22 cellular contexts compared by ENCODE assay signal in genomic region chr4:151774324-151774723, GRCh38. TPM values are rescaled to one million over a fixed set of nuclear protein-coding genes. Genes with fewer than 3 reads are reported as not detected.
DNase-seq lines count a peak whose midpoint lies in the region; ATAC-seq, FAIRE-seq and TF ChIP-seq lines count a peak whose summit lies in the region.
"Had no signal": no experiment of that assay in that cellular context is flagged by ENCODE, and none has a peak within 500 bp of the region (broad histone marks: within the 10 kb centered on the region; RNA-seq: fewer than 3 reads in every experiment).

No MANE protein-coding gene starts in this region.

- H3K27me3 Mint-ChIP-seq in WTC11 (ENCODE audit: low read depth) = no peaks in the 10 kb centered on the region
- H3K27me3 Mint-ChIP-seq in mesothelial cell of epicardium (ENCODE audit: low read depth) = peaks cover 7% of the 10 kb centered on the region

- intact Hi-C loops in HepG2 (cut with micrococcal nuclease; ENCODE audit: unreplicated experiment) = no loop called here
- intact Hi-C loops in right lobe of liver (cut with DNase I) = no loop called here
- intact Hi-C loops in K562 (cut with micrococcal nuclease) = no loop called here

- TF ChIP-seq RAD21 in HepG2 (CRISPR knock-in tag; IDR thresholded peaks at IDR 0.05) = no peak
- no peak for TF ChIP-seq RAD21 in K562 (CRISPR knock-in tag; conservative IDR thresholded peaks at IDR 0.05 in 1 of 2, IDR thresholded peaks at IDR 0.05 in 1 of 2)

- H3K36me3 ChIP-seq in HepG2 (replicated peaks in 1 of 2; ENCODE audit: control insufficient read depth in 1 of 2, insufficient read depth in 2 of 2, low read length in 2 of 2) (no peaks in the 10 kb centered on the region), right lobe of liver (no peaks in the 10 kb centered on the region), K562 (ENCODE audit: control insufficient read depth, insufficient read depth, low read length) (no peaks in the 10 kb centered on the region), smooth muscle cell (ENCODE audit: low read depth) (peaks cover 2% of the 10 kb centered on the region)
- H3K36me3 ChIP-seq: BLaER1 treated with 17β-estradiol and CSF1 and Interleukin-3, amounts not matched to agents 10 nM and 100 nM had no signal

- H3K9me3 ChIP-seq in HepG2 (ENCODE audit: low read length) (no peaks in the 10 kb centered on the region), right lobe of liver (no peaks in the 10 kb centered on the region), K562 (replicated peaks; ENCODE audit: control insufficient read depth, insufficient read depth, low read depth, low read length) (no peaks in the 10 kb centered on the region), smooth muscle cell (replicated peaks; ENCODE audit: low read depth) (no peaks in the 10 kb centered on the region)

- TF ChIP-seq EP300 in HepG2 (IDR thresholded peaks at IDR 0.05; ENCODE audit: low read depth in 2 of 2, low read length in 2 of 2) = no peak
- TF ChIP-seq EP300 in HepG2 (CRISPR knock-in tag; IDR thresholded peaks at IDR 0.05; ENCODE audit: borderline replicate concordance) = no peak
- no peak for TF ChIP-seq EP300 in K562 (IDR thresholded peaks at IDR 0.05; ENCODE audit: low read length)

- H3K9me3 Mint-ChIP-seq in WTC11 = peaks cover 48% of the 10 kb centered on the region
- peaks cover 41% of the 10 kb centered on the region for H3K9me3 Mint-ChIP-seq in mesothelial cell of epicardium

- H3K79me2 ChIP-seq in HepG2 (ENCODE audit: insufficient read depth, low read length) (no peaks in the 10 kb centered on the region), K562 (ENCODE audit: control insufficient read depth, insufficient read depth, low read length) (no peaks in the 10 kb centered on the region), smooth muscle cell (ENCODE audit: low read depth) (no peaks in the 10 kb centered on the region)

- no peak overlapping the region for H3K27ac ChIP-seq in HepG2 (ENCODE audit: extremely low read length, insufficient read depth, low read length)
- no peak overlapping the region for H3K27ac ChIP-seq in right lobe of liver
- no peak overlapping the region for H3K27ac ChIP-seq in K562 (ENCODE audit: extremely low read depth, low read depth, low read length)
- H3K27ac ChIP-seq in smooth muscle cell (ENCODE audit: low read depth) = no peak overlapping the region
- H3K27ac ChIP-seq: 22Rv1; A549; BLaER1 treated with 17β-estradiol and CSF1 and Interleukin-3, amounts not matched to agents 10 nM and 100 nM; C4-2B had no signal

- no peaks in the 10 kb centered on the region for H3K4me1 ChIP-seq in HepG2 (ENCODE audit: insufficient read depth, low read length)
- no peaks in the 10 kb centered on the region for H3K4me1 ChIP-seq in right lobe of liver
- H3K4me1 ChIP-seq in K562 (replicated peaks in 1 of 2; ENCODE audit: control insufficient read depth in 2 of 2, insufficient read depth in 2 of 2, low read length in 2 of 2) = no peaks in the 10 kb centered on the region
- H3K4me1 ChIP-seq in smooth muscle cell (ENCODE audit: low read depth) = no peaks in the 10 kb centered on the region
- H3K4me1 ChIP-seq: A549; BLaER1 treated with 17β-estradiol and CSF1 and Interleukin-3, amounts not matched to agents 10 nM and 100 nM; Caco-2 had no signal

- H3K4me1 Mint-ChIP-seq in WTC11 = no peaks in the 10 kb centered on the region
- peaks cover 2% of the 10 kb centered on the region for H3K4me1 Mint-ChIP-seq in mesothelial cell of epicardium
- H3K4me1 Mint-ChIP-seq: B cell had no signal

- no peak for TF ChIP-seq POLR2A in HepG2 (IDR thresholded peaks at IDR 0.05; ENCODE audit: insufficient read depth in 1 of 2, low read depth in 2 of 2, low read length in 2 of 2)
- TF ChIP-seq POLR2A in right lobe of liver (IDR thresholded peaks at IDR 0.05) = no peak
- no peak for TF ChIP-seq POLR2A in K562 (conservative IDR thresholded peaks at IDR 0.05)

- CTCF ChIA-PET in HepG2 (lab: Yijun Ruan, JAX; ENCODE audit: low intra/inter-chr PET ratio, low total read pairs) = no interaction called here
- CTCF ChIA-PET in WTC11 (lab: Charles Lee) = no interaction called here
- CTCF ChIA-PET in K562 (lab: Yijun Ruan, JAX; ENCODE audit: low intra/inter-chr PET ratio) = no interaction called here

- BruUV-seq in HepG2 (replicated peaks; lab: Mats Ljungman, UMichigan) = no TSS peak
- no TSS peak for BruUV-seq in K562 (replicated peaks; lab: Mats Ljungman, UMichigan)

- no peak for TF ChIP-seq CTCF in HepG2 (CRISPR knock-in tag; IDR thresholded peaks at IDR 0.05)
- TF ChIP-seq CTCF in right lobe of liver (IDR thresholded peaks at IDR 0.05) = no peak
- TF ChIP-seq CTCF in WTC11 (IDR thresholded peaks at IDR 0.05) = no peak
- TF ChIP-seq CTCF in K562 (IDR thresholded peaks at IDR 0.05 in 2 of 3, conservative IDR thresholded peaks at IDR 0.05 in 1 of 3; ENCODE audit: insufficient read depth in 2 of 3, low read depth in 1 of 3, low read length in 3 of 3) = no peak
- TF ChIP-seq CTCF in smooth muscle cell (IDR thresholded peaks at IDR 0.05; ENCODE audit: borderline replicate concordance, insufficient read depth, poor library complexity, severe bottlenecking) = no peak
- TF ChIP-seq CTCF in mesothelial cell of epicardium (IDR thresholded peaks at IDR 0.05; ENCODE audit: unreplicated experiment) = no peak

- H3K4me2 ChIP-seq in HepG2 (ENCODE audit: low read depth, low read length) = no peak overlapping the region
- no peak overlapping the region for H3K4me2 ChIP-seq in K562 (ENCODE audit: insufficient read depth, low read length)
- H3K4me2 ChIP-seq in smooth muscle cell = no peak overlapping the region
- H3K4me2 ChIP-seq: A549; BLaER1 treated with 17β-estradiol and CSF1 and Interleukin-3, amounts not matched to agents 10 nM and 100 nM had no signal

- H4K20me1 ChIP-seq in HepG2 (ENCODE audit: insufficient read depth, low read length) (no peaks in the 10 kb centered on the region), K562 (replicated peaks; ENCODE audit: control insufficient read depth, insufficient read depth, low read length) (no peaks in the 10 kb centered on the region), smooth muscle cell (ENCODE audit: low read depth) (no peaks in the 10 kb centered on the region)
- H4K20me1 ChIP-seq: BLaER1 treated with 17β-estradiol and CSF1 and Interleukin-3, amounts not matched to agents 10 nM and 100 nM had no signal

- POLR2A ChIA-PET in HepG2 (lab: Yijun Ruan, JAX) (no interaction called here), WTC11 (lab: Charles Lee) (interaction anchor here (0.5 kb wide), 1 partner anchor 566 kb away, joined by 3 read pairs; no protein-coding TSS in a partner anchor), K562 (lab: Yijun Ruan, JAX) (no interaction called here)

- no peak for DNase-seq in HepG2 (ENCODE audit: low spot score)
- no peak for DNase-seq in right lobe of liver
- no peak for DNase-seq in WTC11 (ENCODE audit: low spot score)
- DNase-seq in K562 (ENCODE audit: extremely low read depth in 1 of 4, low spot score in 3 of 4) = no peak
- no peak for DNase-seq in smooth muscle cell (lab: John Stamatoyannopoulos, UW; ENCODE audit: unreplicated experiment)
- no peak for DNase-seq in mesothelial cell of epicardium (ENCODE audit: low spot score in 2 of 2, unreplicated experiment in 2 of 2)
- DNase-seq: AML-193; Caco-2; Calu3; CD4-positive, alpha-beta T cell; CD8-positive, alpha-beta T cell; DMS79 treated with DMSO at 0.1 percent for 48 hours; GF-D8 had no signal

- in situ Hi-C loops in HepG2 (cut with HindIII; ENCODE audit: extremely low pct_ligation_motif_present, low pct_unique_long_range_greater_than_20kb) (no loop called here), K562 (cut with MboI) (no loop called here)

- no peaks in the 10 kb centered on the region for H3K9me1 ChIP-seq in K562 (ENCODE audit: control insufficient read depth, insufficient read depth, low read length)

- FAIRE-seq in HepG2 (lab: Jason Lieb, UNC) = no peak
- FAIRE-seq in K562 (lab: Jason Lieb, UNC) = no peak
- FAIRE-seq: A549, D721Med, G401.6, GM12892, GM18507 had no signal

- no peaks in the 10 kb centered on the region for H3F3A ChIP-seq in smooth muscle cell (ENCODE audit: low read depth)

- H3K4me3 ChIP-seq in HepG2 (replicated peaks in 1 of 3; ENCODE audit: insufficient read depth in 1 of 3, low read depth in 2 of 3, low read length in 3 of 3) (no peak overlapping the region), right lobe of liver (no peak overlapping the region), K562 (no peak overlapping the region), smooth muscle cell (no peak overlapping the region)
- H3K4me3 ChIP-seq: A549; BLaER1 treated with 17β-estradiol and CSF1 and Interleukin-3, amounts not matched to agents 10 nM and 100 nM had no signal

- H2AFZ ChIP-seq in HepG2 (ENCODE audit: low read length) (no peak overlapping the region), K562 (ENCODE audit: low read depth, low read length) (no peak overlapping the region), smooth muscle cell (ENCODE audit: low read depth) (no peak overlapping the region)

- no peak for ATAC-seq in HepG2
- no peak for ATAC-seq in right lobe of liver
- ATAC-seq in WTC11 = no peak
- ATAC-seq in K562 = no peak
- ATAC-seq: A549; CD8-positive, alpha-beta T cell had no signal

- H3K9ac ChIP-seq in HepG2 (ENCODE audit: insufficient read depth, low read depth, low read length) (no peak overlapping the region), K562 (ENCODE audit: insufficient read depth in 1 of 2, low read depth in 2 of 2, low read length in 2 of 2) (no peak overlapping the region), smooth muscle cell (ENCODE audit: low read depth) (no peak overlapping the region)
- H3K9ac ChIP-seq: BLaER1 treated with 17β-estradiol and CSF1 and Interleukin-3, amounts not matched to agents 10 nM and 100 nM had no signal

- H3K4me3 Mint-ChIP-seq in WTC11 (no peak overlapping the region), mesothelial cell of epicardium (no peak overlapping the region)
- H3K4me3 Mint-ChIP-seq: B cell; CD4-positive, alpha-beta T cell; CD8-positive, alpha-beta T cell had no signal

- H3K36me3 Mint-ChIP-seq in WTC11 (peaks cover 34% of the 10 kb centered on the region), mesothelial cell of epicardium (no peaks in the 10 kb centered on the region)
- H3K36me3 Mint-ChIP-seq: CD8-positive, alpha-beta T cell had no signal

- H3K27me3 ChIP-seq in HepG2 (ENCODE audit: control insufficient read depth in 1 of 2, insufficient read depth in 2 of 2, low read length in 2 of 2) (0 out of 5 replicates have a peak, but pooled peaks cover 0 to 3% of the 10 kb centered on the region in 2 experiments), right lobe of liver (no peaks in the 10 kb centered on the region), K562 (ENCODE audit: control insufficient read depth in 2 of 2, insufficient read depth in 2 of 2, low read length in 2 of 2) (no peaks in the 10 kb centered on the region), smooth muscle cell (ENCODE audit: low read depth) (no peaks in the 10 kb centered on the region)
- H3K27me3 ChIP-seq: BLaER1 treated with 17β-estradiol and CSF1 and Interleukin-3, amounts not matched to agents 10 nM and 100 nM had no signal

- H3K27ac Mint-ChIP-seq in WTC11 (no peak overlapping the region), mesothelial cell of epicardium (no peak overlapping the region)
- H3K27ac Mint-ChIP-seq: B cell; CD4-positive, alpha-beta T cell; CD8-positive, alpha-beta T cell had no signal

RNA-seq across cellular contexts. Expression of gene GATB, which starts 13.5 kb away (rescaled TPM):
- total RNA-seq in HepG2 (2016; rRNA removed; fragmentation: Illumina TruSeq; extraction: Trizol) = 32.3 and 49.2 TPM in 2 replicates
- total RNA-seq in HepG2 (2016; cell fraction: cytosol; rRNA removed; fragmentation: Illumina TruSeq; extraction: Trizol; ENCODE audit: low read depth) = 6.0 and 7.5 TPM in 2 replicates
- total RNA-seq in HepG2 (2016; cell fraction: insoluble cytoplasmic fraction; rRNA removed; fragmentation: Illumina TruSeq; extraction: Trizol) = 37.0 and 46.4 TPM in 2 replicates
- total RNA-seq in HepG2 (2016; cell fraction: membrane; rRNA removed; fragmentation: Illumina TruSeq; extraction: Trizol) = 9.4 and 14.2 TPM in 2 replicates
- 23.5 and 24.5 TPM in 2 replicates for total RNA-seq in HepG2 (2016; cell fraction: nucleus; rRNA removed; fragmentation: Illumina TruSeq; extraction: Trizol)
- 27.0 and 32.4 TPM in 2 replicates for polyA plus RNA-seq in HepG2 (2011; rRNA removed)
- 26.8 and 28.4 TPM in 2 replicates for polyA plus RNA-seq in HepG2 (2011; cell fraction: cytosol; rRNA removed)
- 12.6 and 14.1 TPM in 2 replicates for polyA plus RNA-seq in HepG2 (2011; cell fraction: nucleus; rRNA removed)
- polyA plus RNA-seq in HepG2 (2012) = 14.3 and 20.6 TPM in 2 replicates
- polyA plus RNA-seq in HepG2 (2016; cell fraction: cytosol; fragmentation: Illumina TruSeq; extraction: Trizol; ENCODE audit: low read depth) = 4.6 and 4.9 TPM in 2 replicates
- 59.4 and 62.3 TPM in 2 replicates for polyA plus RNA-seq in HepG2 (2016; cell fraction: insoluble cytoplasmic fraction; fragmentation: Illumina TruSeq; extraction: Trizol; ENCODE audit: low read depth)
- 11.0 and 12.0 TPM in 2 replicates for polyA plus RNA-seq in HepG2 (2016; cell fraction: membrane; fragmentation: Illumina TruSeq; extraction: Trizol; ENCODE audit: low read depth)
- polyA plus RNA-seq in HepG2 (2016; cell fraction: nucleus; fragmentation: Illumina TruSeq; extraction: Trizol; ENCODE audit: insufficient read depth, low read depth) = 30.6 and 34.6 TPM in 2 replicates
- 20.8 and 28.9 TPM in 2 replicates for polyA minus RNA-seq in HepG2 (2011; rRNA and poly(A)+ RNA removed; ENCODE audit: low replicate concordance)
- 13.5 and 17.8 TPM in 2 replicates for polyA minus RNA-seq in HepG2 (2011; cell fraction: cytosol; rRNA and poly(A)+ RNA removed)
- 26.0 and 30.5 TPM in 2 replicates for polyA minus RNA-seq in HepG2 (2011; cell fraction: nucleus; rRNA and poly(A)+ RNA removed)
- total RNA-seq in right lobe of liver = 10 to 100 TPM; 16.5 to 38.7 (median 17.5) TPM
- total RNA-seq in WTC11 (2021) = 16.2 to 22.7 TPM (median 20.8 TPM) in 3 replicates
- 25.2 and 26.2 TPM in 2 replicates for total RNA-seq in K562 (2011; cell fraction: chromatin; rRNA removed; ENCODE audit: low replicate concordance)
- 11.7 and 15.1 TPM in 2 replicates for total RNA-seq in K562 (2011; cell fraction: nucleolus; rRNA removed)
- 19.6 and 22.7 TPM in 2 replicates for total RNA-seq in K562 (2011; cell fraction: nucleoplasm; rRNA removed)
- 24.0 and 26.2 TPM in 2 replicates for total RNA-seq in K562 (2014; rRNA removed)
- 21.7 TPM in 2 replicates for total RNA-seq in K562 (2014; rRNA removed; fragmentation: Illumina TruSeq; extraction: Trizol)
- 22.3 and 25.4 TPM in 2 replicates for total RNA-seq in K562 (2015; rRNA removed; fragmentation: Illumina TruSeq; extraction: Trizol)
- total RNA-seq in K562 (2021) = 22.2 and 24.2 TPM in 2 replicates
- 25.2 and 31.8 TPM in 2 replicates for polyA plus RNA-seq in K562 (2011; rRNA removed)
- polyA plus RNA-seq in K562 (2011; cell fraction: cytosol; rRNA removed) = 16.7 and 21.3 TPM in 2 replicates
- polyA plus RNA-seq in K562 (2011; cell fraction: nucleus; rRNA removed) = 19.0 and 20.3 TPM in 2 replicates
- 13.3 and 17.8 TPM in 2 replicates for polyA plus RNA-seq in K562 (2012)
- 25.3 and 28.5 TPM in 2 replicates for polyA plus RNA-seq in K562 (2014; fragmentation: Illumina TruSeq; extraction: Trizol)
- polyA plus RNA-seq in K562 (2014; fragmentation: Nextera tagmentation; extraction: Ambion mirVana) = 10 to 100 TPM; 15.3 to 26.9 TPM
- polyA plus RNA-seq in K562 (2014; rRNA removed) = 21.8 and 30.4 TPM in 2 replicates
- 27.0 and 28.3 TPM in 2 replicates for polyA minus RNA-seq in K562 (2011; rRNA and poly(A)+ RNA removed)
- polyA minus RNA-seq in K562 (2011; cell fraction: cytosol; rRNA and poly(A)+ RNA removed) = 10.8 and 14.2 TPM in 2 replicates
- polyA minus RNA-seq in K562 (2011; cell fraction: nucleus; rRNA and poly(A)+ RNA removed) = 13.3 and 19.9 TPM in 2 replicates
- 17.6 and 19.8 TPM in 2 replicates for total RNA-seq in smooth muscle cell
- polyA plus RNA-seq in smooth muscle cell = 15.7 and 19.4 TPM in 2 replicates
- total RNA-seq in mesothelial cell of epicardium = 23.4 to 26.6 TPM (median 24.5 TPM) in 3 replicates

Comparison
In these comparisons a context has a peak if more than half of its experiments do, and no peak if none do; other contexts are left out.
1. Of the 241 proteins assayed by ChIP-seq in both HepG2 and K562: peak only in HepG2: none; only in K562: CBX5; in both: none; in neither: 240.